28 cellular contexts compared by ENCODE assay signal in genomic region chr12:124336184-124336437, GRCh38. TPM values are rescaled to one million over a fixed set of nuclear protein-coding genes. Genes with fewer than 3 reads are reported as not detected.
A peak's percentile ranks its signal among the peaks of the same experiment; 100 is the strongest.
DNase-seq lines count a peak whose midpoint lies in the region; ATAC-seq, FAIRE-seq and TF ChIP-seq lines count a peak whose summit lies in the region.
"Had no signal": no experiment of that assay in that cellular context is flagged by ENCODE, and none has a peak within 500 bp of the region (broad histone marks: within the 10 kb centered on the region; RNA-seq: fewer than 3 reads in every experiment).

No MANE protein-coding gene starts in this region.

- DNase-seq in GM12878 (ENCODE audit: low read depth, low spot score) = no peak
- DNase-seq in endothelial cell (ENCODE audit: low spot score) = no peak
- no peak for DNase-seq in neuronal stem cell (ENCODE audit: low spot score)
- no peak for DNase-seq in upper lobe of left lung
- DNase-seq in effector memory CD8-positive, alpha-beta T cell = no peak
- DNase-seq in NCI-H1417 treated with DMSO at 0.1 percent for 48 hours (lab: John Stamatoyannopoulos, UW) = no peak
- no peak for DNase-seq in foreskin melanocyte
- DNase-seq: 8988T; ACHN; BE2C; C1 segment of cervical spinal cord; CD4-positive, alpha-beta memory T cell; CD4-positive, CD25-positive, alpha-beta regulatory T cell; CD8-positive, alpha-beta memory T cell; COR-L47; DMS 273 treated with DMSO at 0.1 percent for 48 hours; DMS153; DMS53; DMS79; DND-41; EL; GDM1 had no signal

- POLR2A ChIA-PET in GM12878 (lab: Charles Lee) = no interaction called here

- H3K4me1 Mint-ChIP-seq in endothelial cell (ENCODE audit: unreplicated experiment) = no peaks in the 10 kb centered on the region
- no peaks in the 10 kb centered on the region for H3K4me1 Mint-ChIP-seq in effector memory CD8-positive, alpha-beta T cell (ENCODE audit: low read depth in 2 of 2)
- H3K4me1 Mint-ChIP-seq: CD14-positive monocyte; CD4-positive, alpha-beta memory T cell; CD4-positive, CD25-positive, alpha-beta regulatory T cell; CD8-positive, alpha-beta memory T cell had no signal

- RAD21 ChIA-PET in GM12878 (lab: Charles Lee; ENCODE audit: unreplicated experiment) = interaction anchor here (0.8 kb wide), 1 partner anchor 305 kb away, joined by 3 read pairs; no protein-coding TSS in a partner anchor

- no peak overlapping the region for H3K4me3 ChIP-seq in GM12878
- H3K4me3 ChIP-seq in neuronal stem cell (ENCODE audit: low read length in 2 of 2) = no peak overlapping the region
- no peak overlapping the region for H3K4me3 ChIP-seq in upper lobe of left lung
- H3K4me3 ChIP-seq: BLaER1 had no signal

- H3K9me3 ChIP-seq in GM12878 (replicated peaks; ENCODE audit: control insufficient read depth, insufficient read depth, low read length) = no peaks in the 10 kb centered on the region
- H3K9me3 ChIP-seq in neuronal stem cell (replicated peaks in 1 of 2; ENCODE audit: control insufficient read depth in 2 of 2, insufficient read depth in 1 of 2, low read depth in 1 of 2, low read length in 2 of 2) = peaks cover 0 to 2% of the 10 kb centered on the region in 2 donors
- no peaks in the 10 kb centered on the region for H3K9me3 ChIP-seq in upper lobe of left lung
- H3K9me3 ChIP-seq: BE2C, BLaER1 had no signal

- TF ChIP-seq CTCF in GM12878 (IDR thresholded peaks at IDR 0.05 in 2 of 3, conservative IDR thresholded peaks at IDR 0.05 in 1 of 3; ENCODE audit: control insufficient read depth in 2 of 3, extremely low read depth in 1 of 3, insufficient read depth in 1 of 3, low read depth in 3 of 3, low read length in 3 of 3) (no peak), endothelial cell (IDR thresholded peaks at IDR 0.05; ENCODE audit: unreplicated experiment) (no peak), upper lobe of left lung (IDR thresholded peaks at IDR 0.05) (no peak)

- TF ChIP-seq EP300 in GM12878 (IDR thresholded peaks at IDR 0.05; ENCODE audit: borderline replicate concordance in 1 of 2, control insufficient read depth in 1 of 2, low read depth in 2 of 2, low read length in 2 of 2) (no peak), upper lobe of left lung (IDR thresholded peaks at IDR 0.05) (no peak)

- no peak overlapping the region for H2BK12ac ChIP-seq in neuronal stem cell (ENCODE audit: low read length)

- no peak for TF ChIP-seq POLR2A in GM12878 (IDR thresholded peaks at IDR 0.05; ENCODE audit: low read depth, low read length)
- no peak for TF ChIP-seq POLR2A in upper lobe of left lung (IDR thresholded peaks at IDR 0.05)

- H3K4me1 ChIP-seq in GM12878 (ENCODE audit: control insufficient read depth, insufficient read depth, low read length) (no peaks in the 10 kb centered on the region), neuronal stem cell (ENCODE audit: control insufficient read depth in 2 of 2, insufficient read depth in 1 of 2, low read depth in 1 of 2, low read length in 2 of 2) (peaks cover 6 to 13% of the 10 kb centered on the region in 2 donors), upper lobe of left lung (no peaks in the 10 kb centered on the region)
- H3K4me1 ChIP-seq: BE2C, BLaER1 had no signal

- H3K27me3 ChIP-seq in GM12878 (replicated peaks in 1 of 2; ENCODE audit: control insufficient read depth in 2 of 2, insufficient read depth in 2 of 2, low read length in 1 of 2) = no peaks in the 10 kb centered on the region
- no peaks in the 10 kb centered on the region for H3K27me3 ChIP-seq in neuronal stem cell (ENCODE audit: control insufficient read depth in 3 of 3, insufficient read depth in 3 of 3, low read depth in 1 of 3, low read length in 3 of 3)
- no peaks in the 10 kb centered on the region for H3K27me3 ChIP-seq in upper lobe of left lung
- H3K27me3 ChIP-seq: BE2C, BLaER1 had no signal

- H4K8ac ChIP-seq in neuronal stem cell (ENCODE audit: low read depth, low read length) = no peak overlapping the region

- peaks cover 3% of the 10 kb centered on the region for H3K79me1 ChIP-seq in neuronal stem cell (ENCODE audit: low read depth, low read length)

- no peak for TF ChIP-seq RAD21 in GM12878 (IDR thresholded peaks at IDR 0.05; ENCODE audit: insufficient read depth, low read depth, low read length)

- peak overlapping the region; percentile 51 for H3K4me3 Mint-ChIP-seq in endothelial cell (ENCODE audit: unreplicated experiment)
- no peak overlapping the region for H3K4me3 Mint-ChIP-seq in effector memory CD8-positive, alpha-beta T cell
- H3K4me3 Mint-ChIP-seq: CD14-positive monocyte; CD4-positive, alpha-beta memory T cell; CD4-positive, CD25-positive, alpha-beta regulatory T cell; CD8-positive, alpha-beta memory T cell had no signal

- peaks cover 11% of the 10 kb centered on the region for H3K27me3 Mint-ChIP-seq in endothelial cell (ENCODE audit: unreplicated experiment)
- no peaks in the 10 kb centered on the region for H3K27me3 Mint-ChIP-seq in effector memory CD8-positive, alpha-beta T cell
- H3K27me3 Mint-ChIP-seq: CD4-positive, alpha-beta memory T cell; CD4-positive, CD25-positive, alpha-beta regulatory T cell; CD8-positive, alpha-beta memory T cell had no signal

- H2BK120ac ChIP-seq in neuronal stem cell (ENCODE audit: low read depth, low read length) = no peak overlapping the region

- in situ Hi-C loops in GM12878 (cut with MboI) = no loop called here

- no peak overlapping the region for H2BK5ac ChIP-seq in neuronal stem cell (ENCODE audit: low read length)

- no peak for ATAC-seq in GM12878
- no peak for ATAC-seq in upper lobe of left lung (ENCODE audit: low FRiP score in 2 of 2)
- ATAC-seq in effector memory CD8-positive, alpha-beta T cell (replicated peaks) = no peak

- 97% methylated on average over 12 of the region's 12 CpGs for whole genome bisulfite sequencing in GM12878 (ENCODE audit: insufficient coverage, insufficient replicate concordance, low lambda C conversion rate, missing lambda C conversion rate)
- WGBS in neuronal stem cell (ENCODE audit: extremely low coverage in 2 of 2, insufficient read length in 2 of 2, insufficient replicate concordance in 1 of 2), 2 donors = no CpG with 5 or more reads among the region's 12 CpGs
- WGBS in upper lobe of left lung, 2 donors = 97% methylated on average over 10 to 12 of the region's 12 CpGs

- H3K27ac ChIP-seq in GM12878 (ENCODE audit: control insufficient read depth, insufficient read depth) = no peak overlapping the region
- no peak overlapping the region for H3K27ac ChIP-seq in neuronal stem cell (replicated peaks; ENCODE audit: low read length)
- H3K27ac ChIP-seq in upper lobe of left lung = no peak overlapping the region
- H3K27ac ChIP-seq: BLaER1 had no signal

- no peak overlapping the region for H2BK15ac ChIP-seq in neuronal stem cell (ENCODE audit: low read length)

- H3K4me2 ChIP-seq in GM12878 (ENCODE audit: control insufficient read depth, insufficient read depth) (no peak overlapping the region), neuronal stem cell (ENCODE audit: insufficient read depth, low read length, poor library complexity, severe bottlenecking) (no peak overlapping the region)
- H3K4me2 ChIP-seq: BLaER1 had no signal

- H3K4ac ChIP-seq in neuronal stem cell (ENCODE audit: low read length) = no peak overlapping the region

- H3K36me3 ChIP-seq in GM12878 (ENCODE audit: control insufficient read depth in 2 of 2, insufficient read depth in 2 of 2, low read length in 1 of 2) (peaks cover 0 to 37% of the 10 kb centered on the region in 2 experiments; a peak in 2 of 4 replicates), neuronal stem cell (replicated peaks in 1 of 2; ENCODE audit: control insufficient read depth in 2 of 2, insufficient read depth in 2 of 2, low read length in 2 of 2) (peaks cover 33 to 67% of the 10 kb centered on the region in 2 donors), upper lobe of left lung (peaks cover 62 to 92% (median 83%) of the 10 kb centered on the region in 4 donors)

- FAIRE-seq in GM12878 (lab: Jason Lieb, UNC) = no peak
- FAIRE-seq: A204.1, GM12891, GM19239 had no signal

- no peak overlapping the region for H3K23ac ChIP-seq in neuronal stem cell (ENCODE audit: low read depth, low read length, poor library complexity)

- peaks cover 20% of the 10 kb centered on the region for H3K36me3 Mint-ChIP-seq in endothelial cell (ENCODE audit: low read depth, unreplicated experiment)
- peaks cover 65% of the 10 kb centered on the region for H3K36me3 Mint-ChIP-seq in effector memory CD8-positive, alpha-beta T cell (ENCODE audit: insufficient read depth)

- peak overlapping the region; percentile 59 for H3K18ac ChIP-seq in neuronal stem cell (ENCODE audit: low read length)

- H3K9ac ChIP-seq in GM12878 (ENCODE audit: control insufficient read depth, insufficient read depth, low read length) (no peak overlapping the region), neuronal stem cell (ENCODE audit: low read depth, low read length, poor library complexity) (peak overlapping the region; percentile 21)
- H3K9ac ChIP-seq: BLaER1 had no signal

- intact Hi-C loops in GM12878 (cut with micrococcal nuclease; ENCODE audit: unreplicated experiment) = no loop called here

- H3K9me3 Mint-ChIP-seq in endothelial cell (ENCODE audit: unreplicated experiment) = no peaks in the 10 kb centered on the region
- no peaks in the 10 kb centered on the region for H3K9me3 Mint-ChIP-seq in effector memory CD8-positive, alpha-beta T cell
- H3K9me3 Mint-ChIP-seq: CD4-positive, alpha-beta memory T cell; CD4-positive, CD25-positive, alpha-beta regulatory T cell; CD8-positive, alpha-beta memory T cell had no signal

- no peaks in the 10 kb centered on the region for H3K79me2 ChIP-seq in GM12878 (ENCODE audit: control insufficient read depth, insufficient read depth, low read length)

- H3K27ac Mint-ChIP-seq in endothelial cell (ENCODE audit: unreplicated experiment) = no peak overlapping the region
- peak overlapping the region in 1 of 2 donors; percentile 55 for H3K27ac Mint-ChIP-seq in effector memory CD8-positive, alpha-beta T cell
- H3K27ac Mint-ChIP-seq: CD4-positive, alpha-beta memory T cell; CD4-positive, CD25-positive, alpha-beta regulatory T cell had no signal

- CTCF ChIA-PET in GM12878 (lab: Yijun Ruan, JAX) = no interaction called here

- no peak overlapping the region for H4K91ac ChIP-seq in neuronal stem cell (ENCODE audit: low read depth, low read length, poor library complexity)

- SMC1A ChIA-PET in GM12878 (lab: Charles Lee; ENCODE audit: uncharacterized antibody, unreplicated experiment) = interaction anchor here (0.5 kb wide), 1 partner anchor 535 kb away, joined by 3 read pairs; no protein-coding TSS in a partner anchor

- H2AK5ac ChIP-seq in neuronal stem cell (ENCODE audit: low read depth, low read length) = peak overlapping the region; percentile 56

- BruUV-seq in GM12878 (replicated peaks; lab: Mats Ljungman, UMichigan) = TSS peak; percentile 44

- no peak overlapping the region for H2AFZ ChIP-seq in GM12878 (ENCODE audit: control insufficient read depth, low read depth, low read length)
- no peak overlapping the region for H2AFZ ChIP-seq in neuronal stem cell (ENCODE audit: low read length)

- no peaks in the 10 kb centered on the region for H4K20me1 ChIP-seq in GM12878 (ENCODE audit: control insufficient read depth, insufficient read depth)

- no peak overlapping the region for H3K14ac ChIP-seq in neuronal stem cell (ENCODE audit: low read length)

RNA-seq across cellular contexts. Expression of gene RFLNA, which starts 41.2 kb away (rescaled TPM):
- total RNA-seq in GM12878 (2013; cell fraction: nucleolus; rRNA removed) = 2.4 TPM in 1 of 2 replicates, not detected in the other
- total RNA-seq in GM12878 (2014; rRNA removed) = 0.05 TPM in 1 of 2 replicates, not detected in the other
- not detected in 2 replicates for total RNA-seq in GM12878 (2014; rRNA removed; fragmentation: Illumina TruSeq; extraction: Trizol)
- total RNA-seq in GM12878 (2021) = not detected in 2 replicates
- not detected for polyA plus RNA-seq in GM12878 (2011; ENCODE audit: low read depth)
- polyA plus RNA-seq in GM12878 (2011; rRNA removed) = 0.08 TPM in 1 of 2 replicates, not detected in the other
- polyA plus RNA-seq in GM12878 (2011; cell fraction: cytosol; rRNA removed) = 0.13 TPM in 1 of 2 replicates, not detected in the other
- 0.16 TPM in 1 of 2 replicates, not detected in the other for polyA plus RNA-seq in GM12878 (2011; cell fraction: nucleus; rRNA removed)
- polyA plus RNA-seq in GM12878 (2012) = not detected in 2 replicates
- not detected in 2 replicates for polyA plus RNA-seq in GM12878 (2014; fragmentation: Illumina TruSeq; extraction: Trizol)
- polyA plus RNA-seq in GM12878 (2014; fragmentation: Nextera tagmentation; extraction: Ambion mirVana) = not detected
- not detected in 2 replicates for polyA plus RNA-seq in GM12878 (2014; rRNA removed)
- polyA plus RNA-seq in GM12878 (2016; fragmentation: Nextera tagmentation; extraction: Ambion mirVana) = not detected
- not detected in 2 replicates for polyA minus RNA-seq in GM12878 (2011; rRNA and poly(A)+ RNA removed)
- polyA minus RNA-seq in GM12878 (2011; cell fraction: cytosol; rRNA and poly(A)+ RNA removed) = not detected in 2 replicates
- not detected in 2 replicates for polyA minus RNA-seq in GM12878 (2011; cell fraction: nucleus; rRNA and poly(A)+ RNA removed)
- 13.3 TPM for total RNA-seq in endothelial cell (ENCODE audit: unreplicated experiment)
- 1.5 TPM for polyA plus RNA-seq in neuronal stem cell (2013, experiment 1 of 2)
- polyA plus RNA-seq in neuronal stem cell (2013, experiment 2 of 2) = 2.0 TPM
- total RNA-seq in upper lobe of left lung = under 1 TPM in 3 of 6 donors, not detected in 3; 0.30 to 0.67 (median 0.66) TPM
- total RNA-seq: CD4-positive, alpha-beta memory T cell; CD4-positive, CD25-positive, alpha-beta regulatory T cell; CD8-positive, alpha-beta memory T cell had no signal
- polyA plus RNA-seq: AG04450; CD14-positive monocyte; CD4-positive, alpha-beta memory T cell; CD4-positive, CD25-positive, alpha-beta regulatory T cell; CD8-positive, alpha-beta memory T cell had no signal
